22 cellular contexts compared by ENCODE assay signal in the genomic region with DNA sequence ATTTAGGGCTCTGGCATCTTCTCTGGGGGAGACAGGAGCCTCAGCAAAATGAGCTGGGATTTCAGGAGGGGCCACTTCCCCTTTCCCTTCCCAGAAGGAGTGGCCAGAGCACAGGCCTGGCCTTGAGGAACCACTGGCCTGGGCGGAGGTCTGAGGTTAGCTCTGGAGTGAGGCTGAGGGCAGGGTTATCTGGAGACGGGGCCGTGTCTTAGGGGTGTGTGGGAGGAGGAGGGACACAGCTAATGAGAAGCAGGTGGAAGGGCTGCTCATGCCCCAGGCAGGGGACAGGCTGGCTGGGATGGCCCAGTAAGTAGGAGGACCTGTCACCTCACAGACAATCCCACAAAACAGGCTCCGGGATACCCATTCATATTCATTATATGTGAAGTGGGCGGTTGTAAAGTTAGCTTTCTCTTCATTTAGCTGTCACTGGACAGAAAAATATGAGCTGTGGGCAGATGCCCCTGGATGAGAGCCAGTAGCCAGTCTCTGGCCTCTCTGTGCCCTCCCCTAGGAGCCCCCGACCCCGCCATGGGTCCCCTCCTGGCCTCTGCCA. TPM values are rescaled to one million over a fixed set of nuclear protein-coding genes. Genes with fewer than 3 reads are reported as not detected.
DNase-seq lines count a peak whose midpoint lies in the region; ATAC-seq, FAIRE-seq and TF ChIP-seq lines count a peak whose summit lies in the region.
"Had no signal": no experiment of that assay in that cellular context is flagged by ENCODE, and none has a peak within 500 bp of the region (broad histone marks: within the 10 kb centered on the region; RNA-seq: fewer than 3 reads in every experiment).

No MANE protein-coding gene starts in this region.

- peak; percentile 81 for DNase-seq in CD1c-positive myeloid dendritic cell (ENCODE audit: extremely low spot score)
- DNase-seq in OCI-M1 (lab: John Stamatoyannopoulos, UW), result peak; percentile 92
- peak; percentile 53 to 82 (median 66) for DNase-seq in K562 (ENCODE audit: extremely low read depth in 1 of 4, low spot score in 3 of 4)
- peak; percentile 64 for DNase-seq in posterior vena cava (ENCODE audit: low spot score)
- no peak for DNase-seq in hepatic stellate cell (ENCODE audit: low spot score)
- no peak for DNase-seq in middle frontal gyrus (ENCODE audit: extremely low spot score, low spot score)
- no peak for DNase-seq in SHP77 (lab: John Stamatoyannopoulos, UW)
- DNase-seq: activated CD4-positive, alpha-beta T cell treated with anti-CD3 and anti-CD28 coated beads, Interleukin-2, amount 10 ng/mL, durations not matched to agents 24 days and 14 days; activated CD8-positive, alpha-beta memory T cell treated with anti-CD3 and anti-CD28 coated beads, Interleukin-2, amount 50 U/mL, for 4 hours; activated effector memory CD4-positive, alpha-beta T cell treated with anti-CD3 and anti-CD28 coated beads, Interleukin-2, amount 50 U/mL, for 16 hours; amygdala; DMS79; effector memory CD8-positive, alpha-beta T cell; left ventricle myocardium superior; NCI-H2171 treated with DMSO at 0.1 percent for 48 hours; NCI-H82; retina had no signal

- peak; percentile 77 for FAIRE-seq in K562 (lab: Jason Lieb, UNC)

- H2AFZ ChIP-seq in K562 (ENCODE audit: low read depth, low read length), result no peak overlapping the region

- TF ChIP-seq CTCF in K562 (IDR thresholded peaks at IDR 0.05 in 2 of 3, conservative IDR thresholded peaks at IDR 0.05 in 1 of 3; ENCODE audit: insufficient read depth in 2 of 3, low read depth in 1 of 3, low read length in 3 of 3), result no peak

- POLR2A ChIA-PET in K562 (lab: Yijun Ruan, JAX), result interaction anchor here (0.6 to 18.1 kb wide), 9 partner anchors 9 to 402 kb away, joined by 3 to 200 read pairs (median 4); a partner anchor contains a TSS

- no peaks in the 10 kb centered on the region for H3K79me2 ChIP-seq in K562 (ENCODE audit: control insufficient read depth, insufficient read depth, low read length)

- peak overlapping the region in 1 of 2 experiments; percentile 47; a peak in 2 of 4 replicates for H3K9ac ChIP-seq in K562 (ENCODE audit: insufficient read depth in 1 of 2, low read depth in 2 of 2, low read length in 2 of 2)

- no peak overlapping the region for H3K4me3 ChIP-seq in K562
- H3K4me3 ChIP-seq: thoracic aorta had no signal

- intact Hi-C loops in K562 (cut with micrococcal nuclease), result loop anchor here (10.0 kb wide), 1 partner anchor 407 kb away; no protein-coding TSS in a partner anchor
- intact Hi-C loops in posterior vena cava (cut with DNase I), result no loop called here

- WGBS in K562 (ENCODE audit: insufficient coverage, low coverage, missing lambda C conversion rate), result 40% methylated on average over 7 of the region's 7 CpGs

- TF ChIP-seq RAD21 in K562 (CRISPR knock-in tag; conservative IDR thresholded peaks at IDR 0.05 in 1 of 2, IDR thresholded peaks at IDR 0.05 in 1 of 2), result no peak

- CTCF ChIA-PET in K562 (lab: Yijun Ruan, JAX; ENCODE audit: low intra/inter-chr PET ratio), result interaction anchor here (1.2 kb wide), 1 partner anchor 415 kb away, joined by 4 read pairs; no protein-coding TSS in a partner anchor

- H3K4me1 ChIP-seq in K562 (replicated peaks in 1 of 2; ENCODE audit: control insufficient read depth in 2 of 2, insufficient read depth in 2 of 2, low read length in 2 of 2), result peaks cover 24 to 33% of the 10 kb centered on the region in 2 experiments

- BruUV-seq in K562 (replicated peaks; lab: Mats Ljungman, UMichigan), result no TSS peak

- H3K27me3 ChIP-seq in K562 (ENCODE audit: control insufficient read depth in 2 of 2, insufficient read depth in 2 of 2, low read length in 2 of 2), result no peaks in the 10 kb centered on the region

- H4K20me1 ChIP-seq in K562 (replicated peaks; ENCODE audit: control insufficient read depth, insufficient read depth, low read length), result peaks cover 39% of the 10 kb centered on the region

- H3K4me2 ChIP-seq in K562 (ENCODE audit: insufficient read depth, low read length), result no peak overlapping the region

- no peaks in the 10 kb centered on the region for H3K9me3 ChIP-seq in K562 (replicated peaks; ENCODE audit: control insufficient read depth, insufficient read depth, low read depth, low read length)
- H3K9me3 ChIP-seq: thoracic aorta had no signal

- peaks cover 12% of the 10 kb centered on the region for H3K9me1 ChIP-seq in K562 (ENCODE audit: control insufficient read depth, insufficient read depth, low read length)

- no peak for TF ChIP-seq POLR2A in K562 (conservative IDR thresholded peaks at IDR 0.05)

- in situ Hi-C loops in K562 (cut with MboI), result no loop called here

- H3K27ac ChIP-seq in K562 (ENCODE audit: extremely low read depth, low read depth, low read length), result no peak overlapping the region
- H3K27ac ChIP-seq: thoracic aorta had no signal

- peaks cover 54% of the 10 kb centered on the region for H3K36me3 ChIP-seq in K562 (ENCODE audit: control insufficient read depth, insufficient read depth, low read length)

- ATAC-seq in K562, result peak; percentile 80
- ATAC-seq in HG03135 (IDR thresholded peaks at IDR 0.05; ENCODE audit: unreplicated experiment), result no peak
- ATAC-seq: effector memory CD8-positive, alpha-beta T cell; left ventricle myocardium superior had no signal

- TF ChIP-seq EP300 in K562 (IDR thresholded peaks at IDR 0.05; ENCODE audit: low read length), result no peak

TF ChIP-seq in K562, 482 proteins besides CTCF, POLR2A, EP300 and RAD21 (continues in another document):
- TF ChIP-seq, protein P1, sequence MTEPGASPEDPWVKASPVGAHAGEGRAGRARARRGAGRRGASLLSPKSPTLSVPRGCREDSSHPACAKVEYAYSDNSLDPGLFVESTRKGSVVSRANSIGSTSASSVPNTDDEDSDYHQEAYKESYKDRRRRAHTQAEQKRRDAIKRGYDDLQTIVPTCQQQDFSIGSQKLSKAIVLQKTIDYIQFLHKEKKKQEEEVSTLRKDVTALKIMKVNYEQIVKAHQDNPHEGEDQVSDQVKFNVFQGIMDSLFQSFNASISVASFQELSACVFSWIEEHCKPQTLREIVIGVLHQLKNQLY (CRISPR knock-in tag; conservative IDR thresholded peaks at IDR 0.05), result no peak

RNA-seq across cellular contexts. Expression of a gene that starts 12.4 kb away (rescaled TPM):
- total RNA-seq in K562 (2011; cell fraction: chromatin; rRNA removed; ENCODE audit: low replicate concordance), result not detected in 2 replicates
- not detected in 2 replicates for total RNA-seq in K562 (2011; cell fraction: nucleolus; rRNA removed)
- not detected in 2 replicates for total RNA-seq in K562 (2011; cell fraction: nucleoplasm; rRNA removed)
- not detected in 2 replicates for total RNA-seq in K562 (2014; rRNA removed)
- not detected in 2 replicates for total RNA-seq in K562 (2014; rRNA removed; fragmentation: Illumina TruSeq; extraction: Trizol)
- not detected in 2 replicates for total RNA-seq in K562 (2015; rRNA removed; fragmentation: Illumina TruSeq; extraction: Trizol)
- total RNA-seq in K562 (2021), result not detected in 2 replicates
- polyA plus RNA-seq in K562 (2011; rRNA removed), result not detected in 2 replicates
- polyA plus RNA-seq in K562 (2011; cell fraction: cytosol; rRNA removed), result not detected in 2 replicates
- not detected in 2 replicates for polyA plus RNA-seq in K562 (2011; cell fraction: nucleus; rRNA removed)
- polyA plus RNA-seq in K562 (2012), result not detected in 2 replicates
- not detected in 2 replicates for polyA plus RNA-seq in K562 (2014; fragmentation: Illumina TruSeq; extraction: Trizol)
- not detected for polyA plus RNA-seq in K562 (2014; fragmentation: Nextera tagmentation; extraction: Ambion mirVana)
- polyA plus RNA-seq in K562 (2014; rRNA removed), result not detected in 2 replicates
- polyA minus RNA-seq in K562 (2011; rRNA and poly(A)+ RNA removed), result not detected in 2 replicates
- polyA minus RNA-seq in K562 (2011; cell fraction: cytosol; rRNA and poly(A)+ RNA removed), result not detected in 2 replicates
- polyA minus RNA-seq in K562 (2011; cell fraction: nucleus; rRNA and poly(A)+ RNA removed), result not detected in 2 replicates
- not detected for total RNA-seq in posterior vena cava
- total RNA-seq: activated CD4-positive, alpha-beta T cell treated with anti-CD3 and anti-CD28 coated beads, Interleukin-2, amount 10 ng/mL, durations not matched to agents 24 days and 14 days; glomerular endothelial cell; left ventricle myocardium superior; LHCN-M2; thoracic aorta had no signal
- polyA plus RNA-seq: AG04450 had no signal

RNA-seq across cellular contexts. Expression of a gene that starts 23.6 kb away (rescaled TPM):
- total RNA-seq in K562 (2011; cell fraction: chromatin; rRNA removed; ENCODE audit: low replicate concordance), result 216 and 291 TPM in 2 replicates
- 159 and 160 TPM in 2 replicates for total RNA-seq in K562 (2011; cell fraction: nucleolus; rRNA removed)
- total RNA-seq in K562 (2011; cell fraction: nucleoplasm; rRNA removed), result 167 and 180 TPM in 2 replicates
- total RNA-seq in K562 (2014; rRNA removed), result 34.2 and 40.1 TPM in 2 replicates
- 27.6 and 28.6 TPM in 2 replicates for total RNA-seq in K562 (2014; rRNA removed; fragmentation: Illumina TruSeq; extraction: Trizol)
- total RNA-seq in K562 (2015; rRNA removed; fragmentation: Illumina TruSeq; extraction: Trizol), result 29.0 and 30.6 TPM in 2 replicates
- total RNA-seq in K562 (2021), result 38.5 and 42.3 TPM in 2 replicates
- polyA plus RNA-seq in K562 (2011; rRNA removed), result 32.6 and 32.8 TPM in 2 replicates
- 20.9 and 23.7 TPM in 2 replicates for polyA plus RNA-seq in K562 (2011; cell fraction: cytosol; rRNA removed)
- 128 and 143 TPM in 2 replicates for polyA plus RNA-seq in K562 (2011; cell fraction: nucleus; rRNA removed)
- 23.1 and 25.5 TPM in 2 replicates for polyA plus RNA-seq in K562 (2012)
- 30.6 and 32.2 TPM in 2 replicates for polyA plus RNA-seq in K562 (2014; fragmentation: Illumina TruSeq; extraction: Trizol)
- polyA plus RNA-seq in K562 (2014; fragmentation: Nextera tagmentation; extraction: Ambion mirVana), result 10 to 100 TPM in 1 of 2 experiments, 1 to 10 TPM in 1; 9.9 to 10.5 TPM
- 30.4 and 32.0 TPM in 2 replicates for polyA plus RNA-seq in K562 (2014; rRNA removed)
- 51.3 and 51.8 TPM in 2 replicates for polyA minus RNA-seq in K562 (2011; rRNA and poly(A)+ RNA removed)
- polyA minus RNA-seq in K562 (2011; cell fraction: cytosol; rRNA and poly(A)+ RNA removed), result 16.5 and 21.1 TPM in 2 replicates
- 79.6 and 106 TPM in 2 replicates for polyA minus RNA-seq in K562 (2011; cell fraction: nucleus; rRNA and poly(A)+ RNA removed)
- 10 to 100 TPM; 27.2 to 29.8 TPM for total RNA-seq in posterior vena cava

RNA-seq across cellular contexts. Expression of a gene that starts 54.2 kb away (rescaled TPM):
- total RNA-seq in K562 (2011; cell fraction: chromatin; rRNA removed; ENCODE audit: low replicate concordance), result not detected in 2 replicates
- total RNA-seq in K562 (2011; cell fraction: nucleolus; rRNA removed), result not detected in 2 replicates
- not detected in 2 replicates for total RNA-seq in K562 (2011; cell fraction: nucleoplasm; rRNA removed)
- total RNA-seq in K562 (2014; rRNA removed), result not detected in 2 replicates
- not detected in 2 replicates for total RNA-seq in K562 (2014; rRNA removed; fragmentation: Illumina TruSeq; extraction: Trizol)
- total RNA-seq in K562 (2015; rRNA removed; fragmentation: Illumina TruSeq; extraction: Trizol), result not detected in 2 replicates
- total RNA-seq in K562 (2021), result not detected in 2 replicates
- polyA plus RNA-seq in K562 (2011; rRNA removed), result 0.05 TPM in 1 of 2 replicates, not detected in the other
- polyA plus RNA-seq in K562 (2011; cell fraction: cytosol; rRNA removed), result 0.03 TPM in 1 of 2 replicates, not detected in the other
- polyA plus RNA-seq in K562 (2011; cell fraction: nucleus; rRNA removed), result 0.07 and 0.09 TPM in 2 replicates
- 0.07 and 1.3 TPM in 2 replicates for polyA plus RNA-seq in K562 (2012)
- polyA plus RNA-seq in K562 (2014; fragmentation: Illumina TruSeq; extraction: Trizol), result not detected in 2 replicates
- not detected for polyA plus RNA-seq in K562 (2014; fragmentation: Nextera tagmentation; extraction: Ambion mirVana)
- not detected in 2 replicates for polyA plus RNA-seq in K562 (2014; rRNA removed)
- not detected in 2 replicates for polyA minus RNA-seq in K562 (2011; rRNA and poly(A)+ RNA removed)
- not detected in 2 replicates for polyA minus RNA-seq in K562 (2011; cell fraction: cytosol; rRNA and poly(A)+ RNA removed)
- 0.22 TPM in 1 of 2 replicates, not detected in the other for polyA minus RNA-seq in K562 (2011; cell fraction: nucleus; rRNA and poly(A)+ RNA removed)
- total RNA-seq in posterior vena cava, result under 1 TPM in 1 of 2 donors, not detected in 1; 0.19 TPM
- total RNA-seq: activated CD4-positive, alpha-beta T cell treated with anti-CD3 and anti-CD28 coated beads, Interleukin-2, amount 10 ng/mL, durations not matched to agents 24 days and 14 days; glomerular endothelial cell; left ventricle myocardium superior; LHCN-M2; thoracic aorta had no signal
- polyA plus RNA-seq: AG04450 had no signal

Comparison
In these comparisons a context has a peak if more than half of its experiments do, and no peak if none do; other contexts are left out.
1. DNase-seq: peak in CD1c-positive myeloid dendritic cell (single experiment), OCI-M1 (single experiment), K562 (4 of 4) and posterior vena cava (single experiment); none in hepatic stellate cell (single experiment), middle frontal gyrus (single experiment) and SHP77 (0 of 2).